In the genomic region with DNA sequence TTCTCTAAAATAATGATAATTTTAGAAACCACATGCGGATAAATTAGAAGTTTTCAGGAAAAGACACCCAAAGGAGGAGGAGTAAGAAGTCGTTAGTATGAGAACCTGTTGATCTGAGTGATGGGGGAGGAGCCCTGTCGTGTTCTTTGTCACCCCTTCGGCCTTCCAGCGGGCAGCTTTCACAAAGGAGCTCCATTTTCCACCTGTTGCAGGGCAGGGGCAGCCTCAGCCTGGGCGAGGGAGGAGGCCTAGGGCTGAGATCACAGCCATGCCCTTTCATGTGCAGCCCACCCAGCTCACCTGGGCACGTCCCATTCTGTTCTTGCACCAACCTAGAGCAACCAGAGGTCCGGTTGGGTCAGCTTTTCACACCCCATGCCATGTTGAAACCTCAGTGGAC, we compare ENCODE assay signal across 23 cellular contexts. TPM values are rescaled to one million over a fixed set of nuclear protein-coding genes. Genes with fewer than 3 reads are reported as not detected.
A peak's percentile ranks its signal among the peaks of the same experiment; 100 is the strongest.
DNase-seq lines count a peak whose midpoint lies in the region; TF ChIP-seq lines count a peak whose summit lies in the region.
"Had no signal": no experiment of that assay in that cellular context is flagged by ENCODE, and none has a peak within 500 bp of the region (broad histone marks: within the 10 kb centered on the region; RNA-seq: fewer than 3 reads in every experiment).

No MANE protein-coding gene starts in this region.

- H3K27ac ChIP-seq in SK-N-MC = 0 out of 2 replicates have a peak overlapping the region, but pooled peaks have one; percentile 25
- H3K27ac ChIP-seq in A673 (ENCODE audit: low read depth, low read length, poor library complexity, severe bottlenecking) = no peak overlapping the region
- H3K27ac ChIP-seq: colonic mucosa, Peyer's patch, SJCRH30 had no signal

- CTCF ChIA-PET in A673 (lab: Charles Lee) = no interaction called here

- H3K27ac Mint-ChIP-seq in HFFc6 (peak overlapping the region; percentile 95), progenitor cell of endocrine pancreas (peak overlapping the region; percentile 86)
- H3K27ac Mint-ChIP-seq: activated CD4-positive, alpha-beta T cell treated with anti-CD3 and anti-CD28 coated beads, Interleukin-2, amount 10 ng/mL, durations not matched to agents 24 days and 14 days; effector memory CD8-positive, alpha-beta T cell; nephron progenitor cell; stimulated activated effector memory CD8-positive, alpha-beta T cell treated with anti-CD3 and anti-CD28 coated beads, Interleukin-12 subunit alpha, Interleukin-12 subunit beta, amount 100 ng/mL, for 72 hours; T-helper 17 cell had no signal

- H3K36me3 ChIP-seq in SK-N-MC (ENCODE audit: insufficient read depth, low read length) (no peaks in the 10 kb centered on the region), iPS-15b (ENCODE audit: control insufficient read depth, insufficient read depth, low read length) (no peaks in the 10 kb centered on the region), A673 (ENCODE audit: insufficient read depth, low read length, poor library complexity, severe bottlenecking) (no peaks in the 10 kb centered on the region)
- H3K36me3 ChIP-seq: brain microvascular endothelial cell, colonic mucosa, Peyer's patch, SJCRH30 had no signal

- POLR2A ChIA-PET in A673 (lab: Charles Lee; ENCODE audit: low non-redundant PET) = no interaction called here

- H3K27me3 Mint-ChIP-seq in HFFc6 (ENCODE audit: insufficient read depth) = peaks cover 7% of the 10 kb centered on the region
- H3K27me3 Mint-ChIP-seq in progenitor cell of endocrine pancreas = no peaks in the 10 kb centered on the region
- H3K27me3 Mint-ChIP-seq: activated CD4-positive, alpha-beta T cell treated with anti-CD3 and anti-CD28 coated beads, Interleukin-2, amount 10 ng/mL, durations not matched to agents 24 days and 14 days; CD4-positive, alpha-beta memory T cell; effector memory CD8-positive, alpha-beta T cell; T-helper 17 cell had no signal

- H3K4me3 ChIP-seq in SK-N-MC (no peak overlapping the region), iPS-15b (ENCODE audit: low read depth, low read length) (peak overlapping the region; percentile 15), A673 (ENCODE audit: low read depth, low read length, poor library complexity, severe bottlenecking) (no peak overlapping the region)
- H3K4me3 ChIP-seq: colonic mucosa, Peyer's patch, SJCRH30, skin epidermis had no signal

- H3K4me1 ChIP-seq in iPS-15b (ENCODE audit: control insufficient read depth, insufficient read depth, low read length) (peaks cover 22% of the 10 kb centered on the region), A673 (ENCODE audit: insufficient read depth, low read length, poor library complexity, severe bottlenecking) (peaks cover 5% of the 10 kb centered on the region)
- H3K4me1 ChIP-seq: colonic mucosa had no signal

- peaks cover 46% of the 10 kb centered on the region for H3K4me1 Mint-ChIP-seq in HFFc6 (ENCODE audit: low read depth)
- H3K4me1 Mint-ChIP-seq in progenitor cell of endocrine pancreas (ENCODE audit: low read depth) = peaks cover 28% of the 10 kb centered on the region

- H3K9me3 Mint-ChIP-seq in HFFc6 (peaks cover 9% of the 10 kb centered on the region), progenitor cell of endocrine pancreas (ENCODE audit: low read depth) (no peaks in the 10 kb centered on the region)
- H3K9me3 Mint-ChIP-seq: activated CD4-positive, alpha-beta T cell treated with anti-CD3 and anti-CD28 coated beads, Interleukin-2, amount 10 ng/mL, durations not matched to agents 24 days and 14 days; CD4-positive, alpha-beta memory T cell; effector memory CD8-positive, alpha-beta T cell; nephron progenitor cell; stimulated activated effector memory CD8-positive, alpha-beta T cell treated with anti-CD3 and anti-CD28 coated beads, Interleukin-12 subunit alpha, Interleukin-12 subunit beta, amount 100 ng/mL, for 72 hours had no signal

- no peak for DNase-seq in HFFc6
- no peak for DNase-seq in SK-N-MC (ENCODE audit: low read depth, low spot score)
- DNase-seq in progenitor cell of endocrine pancreas (ENCODE audit: low spot score, unreplicated experiment) = no peak
- DNase-seq in ureter (ENCODE audit: low spot score) = no peak
- no peak for DNase-seq in A673 (ENCODE audit: low spot score)
- DNase-seq in medulla oblongata (ENCODE audit: extremely low spot score) = no peak
- DNase-seq: activated CD4-positive, alpha-beta T cell treated with anti-CD3 and anti-CD28 coated beads, Interleukin-2, amount 10 ng/mL, durations not matched to agents 24 days and 14 days; activated effector memory CD4-positive, alpha-beta T cell treated with Interleukin-2 at 50 U/mL for 16 hours; brain microvascular endothelial cell; CD4-positive, alpha-beta memory T cell; colonic mucosa; effector memory CD8-positive, alpha-beta T cell; NCI-H1694; NCI-H446 treated with DMSO at 0.1 percent for 48 hours; nephron progenitor cell; NK-92 treated with Interleukin-12 subunit alpha and Interleukin-12 subunit beta, amount 100 ng/mL, for 24 hours; Peyer's patch; SJCRH30; stimulated activated CD4-positive, alpha-beta T cell treated with anti-CD3 and anti-CD28 coated beads, Interleukin-2, amount 100 ng/mL, for 24 hours; T-helper 17 cell had no signal

- TF ChIP-seq CTCF in HFFc6 (IDR thresholded peaks at IDR 0.05) (no peak), progenitor cell of endocrine pancreas (IDR thresholded peaks at IDR 0.05; ENCODE audit: unreplicated experiment) (no peak), A673 (conservative IDR thresholded peaks at IDR 0.05; ENCODE audit: low read depth, low read length) (no peak)

- H3K4me3 Mint-ChIP-seq in HFFc6 (peak overlapping the region; percentile 96), progenitor cell of endocrine pancreas (ENCODE audit: low read depth) (no peak overlapping the region)
- H3K4me3 Mint-ChIP-seq: activated CD4-positive, alpha-beta T cell treated with anti-CD3 and anti-CD28 coated beads, Interleukin-2, amount 10 ng/mL, durations not matched to agents 24 days and 14 days; CD4-positive, alpha-beta memory T cell; effector memory CD8-positive, alpha-beta T cell; nephron progenitor cell; stimulated activated effector memory CD8-positive, alpha-beta T cell treated with anti-CD3 and anti-CD28 coated beads, Interleukin-12 subunit alpha, Interleukin-12 subunit beta, amount 100 ng/mL, for 72 hours had no signal

- no TSS peak for BruUV-seq in A673 (replicated peaks; lab: Mats Ljungman, UMichigan)

- H3K36me3 Mint-ChIP-seq in HFFc6 (ENCODE audit: low read depth) (peaks cover 43% of the 10 kb centered on the region), progenitor cell of endocrine pancreas (ENCODE audit: insufficient read depth) (no peaks in the 10 kb centered on the region)
- H3K36me3 Mint-ChIP-seq: stimulated activated effector memory CD8-positive, alpha-beta T cell treated with anti-CD3 and anti-CD28 coated beads, Interleukin-12 subunit alpha, Interleukin-12 subunit beta, amount 100 ng/mL, for 72 hours had no signal

- H3K27me3 ChIP-seq in iPS-15b (ENCODE audit: control insufficient read depth, insufficient read depth, low read length) = no peaks in the 10 kb centered on the region
- no peaks in the 10 kb centered on the region for H3K27me3 ChIP-seq in A673 (replicated peaks; ENCODE audit: insufficient read depth, low read depth, low read length, poor library complexity)
- H3K27me3 ChIP-seq: brain microvascular endothelial cell, colonic mucosa, Peyer's patch, SJCRH30 had no signal

- intact Hi-C loops in A673 (cut with micrococcal nuclease; ENCODE audit: unreplicated experiment) = no loop called here

- no peak overlapping the region for H3K9ac ChIP-seq in SK-N-MC (ENCODE audit: insufficient read length)
- H3K9ac ChIP-seq in iPS-15b (ENCODE audit: low read depth, low read length) = no peak overlapping the region

- no peaks in the 10 kb centered on the region for H3K9me3 ChIP-seq in SK-N-MC (ENCODE audit: low read depth, low read length)
- H3K9me3 ChIP-seq in iPS-15b (ENCODE audit: control insufficient read depth, insufficient read depth, low read length) = no peaks in the 10 kb centered on the region
- no peaks in the 10 kb centered on the region for H3K9me3 ChIP-seq in A673 (ENCODE audit: low read depth, low read length, poor library complexity, severe bottlenecking)
- H3K9me3 ChIP-seq: colonic mucosa, Peyer's patch, SJCRH30 had no signal

RNA-seq across cellular contexts. Expression of a gene that starts 5.3 kb away (rescaled TPM):
- total RNA-seq in HFFc6 (2021; fragmentation: NEBNext Ultra II Directional; extraction: Animal tissue kit (Norgen Biotek cat#: 25700)) = 100 to 1,000 TPM in 2 of 6 experiments, 10 to 100 TPM in 4; 80.7 to 114 (median 97.4) TPM
- total RNA-seq in progenitor cell of endocrine pancreas (18.7 and 19.2 TPM in 2 replicates), ureter (7.3 TPM), A673 (2021) (13.8 and 14.0 TPM in 2 replicates)
